In genomic region chr1:119808972-119809550, GRCh38 we compare ENCODE assay signal across 8 cellular contexts.
DNase-seq lines count a peak whose midpoint lies in the region; ATAC-seq lines count a peak whose summit lies in the region.

No MANE protein-coding gene starts in this region.

- no peak overlapping the region for H3K27ac ChIP-seq in caudate nucleus (ENCODE audit: low read depth, low read length)

- peak; percentile 38 for DNase-seq in NK-92 treated with Interleukin-12 subunit alpha and Interleukin-12 subunit beta, amount 100 ng/mL, for 24 hours (lab: John Stamatoyannopoulos, UW)
- DNase-seq in NK-92 (lab: John Stamatoyannopoulos, UW; ENCODE audit: unreplicated experiment) (no peak), NCI-H446 treated with DMSO at 0.1 percent for 48 hours (lab: John Stamatoyannopoulos, UW) (peak; percentile 12), caudate nucleus (lab: John Stamatoyannopoulos, UW) (peak in 56 of 61 donors; percentile 0 to 71 (median 26)), kidney glomerular epithelial cell (lab: John Stamatoyannopoulos, UW) (peak; percentile 74)
- DNase-seq in activated CD4-positive, CD25-positive, alpha-beta regulatory T cell treated with anti-CD3 and anti-CD28 coated beads, Interleukin-2, amount 50 U/mL, for 16 hours (ENCODE audit: low read depth, low spot score): peak; percentile 37
- peak; percentile 44 for DNase-seq in stimulated activated CD4-positive, alpha-beta T cell treated with anti-CD3 and anti-CD28 coated beads, Interleukin-2, amount 100 ng/mL, for 4 hours (ENCODE audit: low read depth)

- ATAC-seq in HG03196 (IDR thresholded peaks at IDR 0.05; ENCODE audit: unreplicated experiment): peak; percentile 63
